In the genomic region with DNA sequence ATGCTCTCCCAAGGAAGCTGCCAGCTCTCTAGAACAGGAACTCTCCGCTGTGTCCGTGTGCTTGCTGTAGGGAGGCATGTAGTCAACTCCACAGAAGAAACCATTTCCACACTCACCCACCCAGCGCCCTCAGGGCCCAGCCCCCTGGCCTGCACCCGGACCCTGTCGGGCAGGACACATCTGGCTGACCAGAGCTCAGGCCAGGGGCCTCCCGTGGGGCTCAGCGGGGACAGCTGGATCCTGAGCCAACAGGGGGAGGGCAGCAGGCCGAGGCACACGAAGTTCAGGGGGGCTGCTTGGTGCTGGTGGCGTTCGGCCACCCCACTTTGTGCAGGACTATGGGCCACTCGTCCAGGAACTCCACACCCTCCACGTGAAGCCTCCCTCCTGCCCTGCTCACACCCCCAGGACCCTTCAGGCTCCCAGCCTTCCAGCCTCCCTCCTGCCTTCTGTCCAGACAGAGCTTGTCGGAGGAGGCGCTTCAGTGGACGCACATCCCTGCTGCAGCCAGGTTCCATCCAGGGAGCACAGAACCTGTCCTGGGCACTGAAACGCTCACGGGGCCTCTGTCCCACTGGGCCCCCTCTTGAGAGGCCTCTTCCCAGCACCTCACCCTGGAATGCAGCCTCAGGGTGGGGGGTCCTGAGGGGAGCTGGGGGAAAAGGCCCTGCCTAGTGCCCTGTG, we compare ENCODE assay signal across 17 cellular contexts. TPM values are rescaled to one million over a fixed set of nuclear protein-coding genes. Genes with fewer than 3 reads are reported as not detected.
DNase-seq lines count a peak whose midpoint lies in the region; ATAC-seq, FAIRE-seq and TF ChIP-seq lines count a peak whose summit lies in the region.
"Had no signal": no experiment of that assay in that cellular context is flagged by ENCODE, and none has a peak within 500 bp of the region (broad histone marks: within the 10 kb centered on the region; RNA-seq: fewer than 3 reads in every experiment).

No MANE protein-coding gene starts in this region.

- H2AFZ ChIP-seq in GM23248 = no peak overlapping the region
- H2AFZ ChIP-seq: GM23338 had no signal

- no peak for ATAC-seq in omental fat pad (ENCODE audit: low FRiP score)
- ATAC-seq: GM23338 had no signal

- peaks cover 60% of the 10 kb centered on the region for H3K4me1 Mint-ChIP-seq in dendritic cell treated with granulocyte-macrophage colony-stimulating factor and Interleukin-4, amounts not matched to agents 40 ng/mL and 50 ng/mL, for 4 days (ENCODE audit: low read depth)
- H3K4me1 Mint-ChIP-seq in nephron = peaks cover 52% of the 10 kb centered on the region
- H3K4me1 Mint-ChIP-seq in CD4-positive, alpha-beta memory T cell = peaks cover 0 to 15% (median 4%) of the 10 kb centered on the region in 4 donors

- peak overlapping the region; percentile 87; the same call in 1 of the 2 replicates for H3K9ac ChIP-seq in GM23248

- H4K20me1 ChIP-seq in GM23248 (ENCODE audit: insufficient read depth) = no peaks in the 10 kb centered on the region

- intact Hi-C loops in dendritic cell treated with granulocyte-macrophage colony-stimulating factor and Interleukin-4, amounts not matched to agents 40 ng/mL and 50 ng/mL, for 4 days (cut with micrococcal nuclease) = no loop called here
- intact Hi-C loops in testis (cut with DNase I; ENCODE audit: low total_unique reads) = loop anchor here (10.0 kb wide), 1 partner anchor 105 kb away; no protein-coding TSS in a partner anchor
- intact Hi-C loops in CD4-positive, alpha-beta memory T cell (cut with micrococcal nuclease) = no loop called here

- H3K4me3 ChIP-seq in GM23248 (no peak overlapping the region), testis (no peak overlapping the region)
- no peak overlapping the region for H3K4me3 ChIP-seq in CD4-positive, alpha-beta memory T cell (ENCODE audit: low read length in 2 of 2)
- H3K4me3 ChIP-seq: GM23338 had no signal

- H3K9me2 ChIP-seq in GM23248 (ENCODE audit: insufficient read depth) = no peaks in the 10 kb centered on the region

- H3K4me2 ChIP-seq in GM23248 (ENCODE audit: unreplicated experiment) = no peak overlapping the region
- H3K4me2 ChIP-seq: GM23338 had no signal

- H3K9me3 Mint-ChIP-seq in dendritic cell treated with granulocyte-macrophage colony-stimulating factor and Interleukin-4, amounts not matched to agents 40 ng/mL and 50 ng/mL, for 4 days = no peaks in the 10 kb centered on the region
- H3K9me3 Mint-ChIP-seq in nephron = no peaks in the 10 kb centered on the region
- no peaks in the 10 kb centered on the region for H3K9me3 Mint-ChIP-seq in CD4-positive, alpha-beta memory T cell
- H3K9me3 Mint-ChIP-seq: activated CD4-positive, alpha-beta T cell treated with anti-CD3 and anti-CD28 coated beads, Interleukin-2, amount 10 ng/mL, durations not matched to agents 7 days and 5 days; central memory CD8-positive, alpha-beta T cell; GM23338 had no signal

- H3K4me1 ChIP-seq in GM23248 (ENCODE audit: insufficient read depth) = peaks cover 46% of the 10 kb centered on the region
- peaks cover 69% of the 10 kb centered on the region for H3K4me1 ChIP-seq in testis
- H3K4me1 ChIP-seq in CD4-positive, alpha-beta memory T cell (ENCODE audit: insufficient read depth, low read length) = peaks cover 23% of the 10 kb centered on the region

- TF ChIP-seq POLR2A in testis (IDR thresholded peaks at IDR 0.05) = no peak

- H3K27me3 ChIP-seq in GM23248 (replicated peaks; ENCODE audit: insufficient read depth) (no peaks in the 10 kb centered on the region), testis (no peaks in the 10 kb centered on the region)
- no peaks in the 10 kb centered on the region for H3K27me3 ChIP-seq in CD4-positive, alpha-beta memory T cell (ENCODE audit: insufficient read depth, low read length)

- peak overlapping the region; percentile 97; the same call in 1 of the 2 replicates for H3K27ac ChIP-seq in GM23248
- H3K27ac ChIP-seq in testis = peak overlapping the region; percentile 16 to 94
- H3K27ac ChIP-seq in CD4-positive, alpha-beta memory T cell (ENCODE audit: low read depth, low read length) = no peak overlapping the region

- peaks cover 7% of the 10 kb centered on the region; the same call in 1 of the 2 replicates for H3K79me2 ChIP-seq in GM23248 (ENCODE audit: insufficient read depth)

- peaks cover 27% of the 10 kb centered on the region; the same call in 1 of the 2 replicates for H3F3A ChIP-seq in GM23248 (ENCODE audit: insufficient read depth)

- CTCF ChIA-PET in CD4-positive, alpha-beta memory T cell (lab: Charles Lee; ENCODE audit: partially characterized antibody) = no interaction called here

- DNase-seq in GM23248 (no peak), testis (no peak), D721Med (ENCODE audit: insufficient read length, low spot score) (no peak), omental fat pad (ENCODE audit: low spot score) (no peak)
- DNase-seq in CD4-positive, alpha-beta memory T cell = no peak
- no peak for DNase-seq in stimulated activated CD4-positive, alpha-beta T cell treated with anti-CD3 and anti-CD28 coated beads, Interleukin-4, amount 100 ng/mL, for 4 hours
- DNase-seq: activated CD4-positive, alpha-beta T cell treated with anti-CD3 and anti-CD28 coated beads, Interleukin-2, amount 10 ng/mL, durations not matched to agents 7 days and 5 days; activated gamma-delta T cell treated with Interleukin-2 at 50 U/mL for 16 hours; C1 segment of cervical spinal cord; EL; erythroblast; NCI-H226 had no signal

- no peak overlapping the region for H3K4me3 Mint-ChIP-seq in dendritic cell treated with granulocyte-macrophage colony-stimulating factor and Interleukin-4, amounts not matched to agents 40 ng/mL and 50 ng/mL, for 4 days
- H3K4me3 Mint-ChIP-seq in nephron = peak overlapping the region; percentile 40 to 48 (median 46)
- H3K4me3 Mint-ChIP-seq in CD4-positive, alpha-beta memory T cell = peak overlapping the region in 1 of 8 donors; percentile 30
- H3K4me3 Mint-ChIP-seq: activated CD4-positive, alpha-beta T cell treated with anti-CD3 and anti-CD28 coated beads, Interleukin-2, amount 10 ng/mL, durations not matched to agents 7 days and 5 days; central memory CD8-positive, alpha-beta T cell; GM23338 had no signal

- FAIRE-seq in D721Med (lab: Jason Lieb, UNC) = no peak
- FAIRE-seq: HTR-8/SVneo had no signal

- no peak for TF ChIP-seq CTCF in nephron (IDR thresholded peaks at IDR 0.05; ENCODE audit: unreplicated experiment in 3 of 3)
- TF ChIP-seq CTCF in testis (IDR thresholded peaks at IDR 0.05) = no peak
- no peak for TF ChIP-seq CTCF in D721Med (IDR thresholded peaks at IDR 0.05; ENCODE audit: insufficient read depth, missing control alignments)
- TF ChIP-seq CTCF in omental fat pad (IDR thresholded peaks at IDR 0.05) = no peak

- no peaks in the 10 kb centered on the region for H3K36me3 Mint-ChIP-seq in dendritic cell treated with granulocyte-macrophage colony-stimulating factor and Interleukin-4, amounts not matched to agents 40 ng/mL and 50 ng/mL, for 4 days (ENCODE audit: low read depth)
- no peaks in the 10 kb centered on the region for H3K36me3 Mint-ChIP-seq in nephron (ENCODE audit: low read depth)
- H3K36me3 Mint-ChIP-seq in CD4-positive, alpha-beta memory T cell = no peaks in the 10 kb centered on the region

- H3K9me3 ChIP-seq in GM23248 (ENCODE audit: low read depth) (no peaks in the 10 kb centered on the region), testis (no peaks in the 10 kb centered on the region)
- no peaks in the 10 kb centered on the region for H3K9me3 ChIP-seq in CD4-positive, alpha-beta memory T cell (ENCODE audit: control insufficient read depth in 1 of 2, low read length in 2 of 2)

- WGBS in GM23248 (ENCODE audit: low coverage in 1 of 2, low lambda C conversion rate in 2 of 2, missing lambda C conversion rate in 2 of 2), 2 experiments = 62 to 67% methylated on average over 18 of the region's 18 CpGs
- WGBS in testis, 2 donors = 51 to 77% methylated on average over 9 to 18 of the region's 18 CpGs

- peaks cover 25% of the 10 kb centered on the region for H3K27me3 Mint-ChIP-seq in dendritic cell treated with granulocyte-macrophage colony-stimulating factor and Interleukin-4, amounts not matched to agents 40 ng/mL and 50 ng/mL, for 4 days
- no peaks in the 10 kb centered on the region for H3K27me3 Mint-ChIP-seq in nephron (ENCODE audit: low read depth)
- no peaks in the 10 kb centered on the region for H3K27me3 Mint-ChIP-seq in CD4-positive, alpha-beta memory T cell
- H3K27me3 Mint-ChIP-seq: activated CD4-positive, alpha-beta T cell treated with anti-CD3 and anti-CD28 coated beads, Interleukin-2, amount 10 ng/mL, durations not matched to agents 7 days and 5 days; central memory CD8-positive, alpha-beta T cell had no signal

- no peaks in the 10 kb centered on the region for H3K36me3 ChIP-seq in GM23248 (ENCODE audit: low read depth)
- no peaks in the 10 kb centered on the region for H3K36me3 ChIP-seq in testis (ENCODE audit: low read depth, missing control alignments)
- H3K36me3 ChIP-seq in CD4-positive, alpha-beta memory T cell (ENCODE audit: insufficient read depth, low read length) = no peaks in the 10 kb centered on the region

- in situ Hi-C loops in GM23248 (cut with MboI) = no loop called here

- H3K27ac Mint-ChIP-seq in dendritic cell treated with granulocyte-macrophage colony-stimulating factor and Interleukin-4, amounts not matched to agents 40 ng/mL and 50 ng/mL, for 4 days = peak overlapping the region; percentile 31
- peak overlapping the region; percentile 80 to 89 (median 84) for H3K27ac Mint-ChIP-seq in nephron
- peak overlapping the region in 2 of 7 donors; percentile 23 to 77 for H3K27ac Mint-ChIP-seq in CD4-positive, alpha-beta memory T cell
- H3K27ac Mint-ChIP-seq: activated CD4-positive, alpha-beta T cell treated with anti-CD3 and anti-CD28 coated beads, Interleukin-2, amount 10 ng/mL, durations not matched to agents 7 days and 5 days; GM23338 had no signal

- POLR2A ChIA-PET in CD4-positive, alpha-beta memory T cell (lab: Charles Lee; ENCODE audit: partially characterized antibody) = interaction anchor here (0.8 to 6.7 kb wide), 4 partner anchors 18 to 181 kb away, joined by 3 to 50 read pairs (median 4); a partner anchor contains a TSS

RNA-seq across cellular contexts. Expression of a gene that starts 15.0 kb away (rescaled TPM):
- 33.4 and 34.5 TPM in 2 replicates for total RNA-seq in GM23248 (2014; rRNA removed; shearing (Covaris generic))
- polyA plus RNA-seq in GM23248 (2016; fragmentation: Nextera tagmentation; extraction: Ambion mirVana) (122 and 127 TPM in 2 replicates), testis (ENCODE audit: insufficient read depth, low read depth, low replicate concordance) (72.6 TPM)
- total RNA-seq in testis (10 to 100 TPM; 65.5 to 72.0 TPM), omental fat pad (10 to 100 TPM; 14.2 to 24.9 (median 21.8) TPM)
- 10 to 100 TPM; 38.4 to 40.8 TPM for total RNA-seq in CD4-positive, alpha-beta memory T cell
- 10 to 100 TPM; 54.2 to 58.9 TPM for polyA plus RNA-seq in CD4-positive, alpha-beta memory T cell

RNA-seq across cellular contexts. Expression of a gene that starts 18.6 kb away (rescaled TPM):
- total RNA-seq in GM23248 (2014; rRNA removed; shearing (Covaris generic)) = 23.1 and 26.8 TPM in 2 replicates
- 3.8 and 4.0 TPM in 2 replicates for polyA plus RNA-seq in GM23248 (2016; fragmentation: Nextera tagmentation; extraction: Ambion mirVana)
- 10 to 100 TPM; 85.7 to 87.1 TPM for total RNA-seq in testis
- 40.2 TPM for polyA plus RNA-seq in testis (ENCODE audit: insufficient read depth, low read depth, low replicate concordance)
- 100 to 1,000 TPM in 1 of 2 experiments, 10 to 100 TPM in 1; 96.1 to 104 TPM for total RNA-seq in CD4-positive, alpha-beta memory T cell
- under 1 TPM; 0.08 to 0.86 TPM for polyA plus RNA-seq in CD4-positive, alpha-beta memory T cell
- 10 to 100 TPM; 35.3 to 54.0 (median 47.3) TPM for total RNA-seq in omental fat pad
